ENCODE assay signal across 28 cellular contexts in the genomic region with DNA sequence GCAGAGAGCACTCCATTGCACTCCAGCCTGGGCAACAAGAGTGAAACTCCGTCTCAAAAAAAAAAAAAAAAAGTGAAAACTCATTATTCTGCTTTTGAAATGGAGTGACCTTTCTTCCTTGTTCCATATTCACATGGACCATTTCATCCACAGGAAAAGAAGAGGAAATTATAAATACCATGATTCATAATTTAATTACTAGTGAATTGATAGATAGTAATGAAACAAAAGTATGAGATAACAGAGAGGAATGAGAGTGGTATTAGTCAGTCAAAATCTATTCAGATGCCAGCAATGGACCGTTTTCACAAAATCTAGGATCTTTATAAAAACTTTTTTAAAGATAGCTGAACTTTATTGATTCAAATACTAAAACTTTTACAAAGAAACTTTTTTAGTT.
"Had no signal": no experiment of that assay in that cellular context is flagged by ENCODE, and none has a peak within 500 bp of the region (broad histone marks: within the 10 kb centered on the region; RNA-seq: fewer than 3 reads in every experiment).

No MANE protein-coding gene starts in this region.

- H3K4me1 Mint-ChIP-seq: activated naive CD8-positive, alpha-beta T cell treated with anti-CD3 and anti-CD28 coated beads for 36 hours; natural killer cell had no signal

- H3K36me3 Mint-ChIP-seq: activated naive CD8-positive, alpha-beta T cell treated with anti-CD3 and anti-CD28 coated beads for 36 hours; natural killer cell had no signal

- H3K27ac Mint-ChIP-seq: activated naive CD4-positive, alpha-beta T cell treated with anti-CD3 and anti-CD28 coated beads for 36 hours; activated naive CD8-positive, alpha-beta T cell treated with anti-CD3 and anti-CD28 coated beads for 36 hours; activated T-helper 1 cell treated with anti-CD3 and anti-CD28 coated beads, Interleukin-12 subunit alpha, Interleukin-12 subunit beta, Interleukin-2, Interleukin-4 antibody, amounts not matched to agents 30 ng/mL and 10 ng/mL and 1 ng/mL, durations not matched to agents 14 hours and 24 hours and 36 hours; effector memory CD8-positive, alpha-beta T cell; natural killer cell; T-helper 2 cell treated with Interferon-gamma antibody and Interleukin-4, amounts not matched to agents 5 μg/mL and 100 μg/mL, for 36 hours had no signal

- H3K36me3 ChIP-seq: adrenal gland, cardiac muscle cell, left lung, lower lobe of right lung, spleen, tibial nerve had no signal

- H3K4me3 Mint-ChIP-seq: activated naive CD4-positive, alpha-beta T cell treated with anti-CD3 and anti-CD28 coated beads for 36 hours; activated naive CD8-positive, alpha-beta T cell treated with anti-CD3 and anti-CD28 coated beads for 36 hours; activated T-helper 1 cell treated with anti-CD3 and anti-CD28 coated beads, Interleukin-12 subunit alpha, Interleukin-12 subunit beta, Interleukin-2, Interleukin-4 antibody, amounts not matched to agents 30 ng/mL and 10 ng/mL and 1 ng/mL, durations not matched to agents 14 hours and 24 hours and 36 hours; effector memory CD8-positive, alpha-beta T cell; natural killer cell; T-helper 2 cell treated with Interferon-gamma antibody and Interleukin-4, amounts not matched to agents 5 μg/mL and 100 μg/mL, for 36 hours had no signal

- ATAC-seq: body of pancreas; effector memory CD8-positive, alpha-beta T cell; esophagus mucosa; left lung; lower lobe of right lung; natural killer cell; right cardiac atrium had no signal

- H3K27me3 ChIP-seq: adrenal gland, body of pancreas, cardiac muscle cell, left lung, spleen, tibial nerve had no signal

- H3K27ac ChIP-seq: adrenal gland, body of pancreas, cardiac muscle cell, coronary artery, left lung, lower lobe of right lung, spleen, tibial nerve, VCaP had no signal

- H3K27me3 Mint-ChIP-seq: effector memory CD8-positive, alpha-beta T cell had no signal

- H3K9me3 ChIP-seq: adrenal gland, body of pancreas, left lung, lower lobe of right lung, tibial nerve had no signal

- H3K4me1 ChIP-seq: adrenal gland, body of pancreas, spleen, tibial nerve had no signal

- DNase-seq: activated CD4-positive, alpha-beta T cell treated with anti-CD3 and anti-CD28 coated beads for 48 hours; activated CD4-positive, alpha-beta T cell treated with anti-CD3 and anti-CD28 coated beads, Interleukin-2, amount 50 U/mL, for 48 hours; activated CD8-positive, alpha-beta memory T cell treated with anti-CD3 and anti-CD28 coated beads, Interleukin-2, amount 50 U/mL, for 4 hours; activated effector memory CD4-positive, alpha-beta T cell treated with anti-CD3 and anti-CD28 coated beads, Interleukin-2, amount 50 U/mL, for 16 hours; activated naive CD4-positive, alpha-beta T cell treated with anti-CD3 and anti-CD28 coated beads for 36 hours; activated naive CD8-positive, alpha-beta T cell treated with anti-CD3 and anti-CD28 coated beads for 36 hours; activated T-cell treated with anti-CD3 and anti-CD28 coated beads, Interleukin-2, amount 50 U/mL, for 1 hour; adrenal gland; aorta; body of pancreas; cerebellar nuclear complex; effector memory CD8-positive, alpha-beta T cell; foreskin melanocyte; left lung; lower lobe of right lung; mesendoderm; natural killer cell; right cardiac atrium; spleen; stimulated activated naive CD4-positive, alpha-beta T cell treated with Interleukin-2 at 50 U/mL for 16 hours; T-helper 1 cell had no signal

- H3K4me3 ChIP-seq: adrenal gland, body of pancreas, cardiac muscle cell, coronary artery, left lung, lower lobe of right lung, spleen, tibial nerve had no signal
